In the genomic region with DNA sequence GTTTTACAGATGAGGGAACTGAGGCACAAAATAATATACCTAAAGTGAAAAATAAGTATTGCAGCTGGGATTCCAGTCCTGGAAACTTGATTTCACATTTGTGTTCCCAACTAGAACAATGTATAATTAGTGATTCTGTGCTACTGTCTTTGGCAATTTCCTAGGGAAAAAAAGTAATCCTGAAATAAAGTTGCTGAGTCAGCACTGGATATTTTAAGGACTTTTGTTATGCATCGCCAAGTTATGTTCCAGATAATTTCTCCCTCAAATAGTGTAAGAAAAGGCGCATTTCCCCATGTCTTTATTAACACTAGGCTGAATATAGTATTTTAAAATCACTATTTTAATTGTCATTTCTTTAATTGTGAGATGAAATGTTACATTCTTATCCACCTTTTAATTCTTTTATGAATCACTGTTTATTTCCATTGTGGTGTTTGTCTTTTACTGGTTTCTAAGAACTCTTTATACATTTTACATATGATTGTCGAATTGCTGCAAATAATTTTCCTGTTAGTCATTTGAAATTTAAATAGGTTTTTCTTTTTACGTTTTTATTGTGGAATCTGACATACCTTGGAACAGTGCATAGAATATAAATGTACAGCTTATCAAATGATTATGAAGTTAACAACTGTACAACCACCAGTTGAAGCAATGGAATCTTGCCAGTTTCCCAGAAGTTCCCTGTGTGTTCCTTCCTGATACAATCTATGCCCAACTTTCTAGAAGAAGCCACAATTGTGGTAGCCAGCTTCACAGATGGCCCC, we compare ENCODE assay signal across 23 cellular contexts. TPM values are rescaled to one million over a fixed set of nuclear protein-coding genes. Genes with fewer than 3 reads are reported as not detected.
"Had no signal": no experiment of that assay in that cellular context is flagged by ENCODE, and none has a peak within 500 bp of the region (broad histone marks: within the 10 kb centered on the region; RNA-seq: fewer than 3 reads in every experiment).

No MANE protein-coding gene starts in this region.

- H3K36me3 ChIP-seq: esophagus muscularis mucosa, gastroesophageal sphincter, sigmoid colon, tibial nerve, upper lobe of right lung, vagina had no signal

- DNase-seq: effector memory CD8-positive, alpha-beta T cell; glutamatergic neuron; kidney; left cardiac atrium; naive thymus-derived CD4-positive, alpha-beta T cell; posterior cingulate gyrus; sigmoid colon; stimulated activated CD4-positive, alpha-beta T cell treated with anti-CD3 and anti-CD28 coated beads, Interleukin-12 subunit alpha, Interleukin-12 subunit beta, amount 100 ng/mL, for 4 hours; stimulated activated naive CD4-positive, alpha-beta T cell treated with Interleukin-2 at 50 U/mL for 16 hours; testis; upper lobe of right lung had no signal

- H3K27me3 ChIP-seq: esophagus muscularis mucosa, sigmoid colon, testis, tibial nerve, upper lobe of right lung, vagina had no signal

- ATAC-seq: effector memory CD8-positive, alpha-beta T cell; gastroesophageal sphincter; left cardiac atrium; naive thymus-derived CD4-positive, alpha-beta T cell had no signal

- H3K27ac ChIP-seq: epithelial cell of prostate, esophagus muscularis mucosa, gastroesophageal sphincter, sigmoid colon, skin epidermis, testis, tibial nerve, upper lobe of right lung, vagina had no signal

- H3K4me3 ChIP-seq: esophagus muscularis mucosa, gastroesophageal sphincter, sigmoid colon, skin epidermis, testis, tibial nerve, upper lobe of right lung, vagina had no signal

- FAIRE-seq: colon had no signal

- H3K9me3 ChIP-seq: testis, vagina had no signal

- H3K4me1 ChIP-seq: esophagus muscularis mucosa, gastroesophageal sphincter, sigmoid colon, testis, tibial nerve, upper lobe of right lung, vagina had no signal

RNA-seq across cellular contexts. Expression of gene SH3GL3, which starts 56.6 kb away (rescaled TPM):
- total RNA-seq: lung microvascular endothelial cell; mesenteric fat pad; mononuclear cell; naive thymus-derived CD4-positive, alpha-beta T cell; osteocyte had no signal
- polyA plus RNA-seq: liver; naive thymus-derived CD4-positive, alpha-beta T cell had no signal
